ENCODE assay signal across 9 cellular contexts in the genomic region with DNA sequence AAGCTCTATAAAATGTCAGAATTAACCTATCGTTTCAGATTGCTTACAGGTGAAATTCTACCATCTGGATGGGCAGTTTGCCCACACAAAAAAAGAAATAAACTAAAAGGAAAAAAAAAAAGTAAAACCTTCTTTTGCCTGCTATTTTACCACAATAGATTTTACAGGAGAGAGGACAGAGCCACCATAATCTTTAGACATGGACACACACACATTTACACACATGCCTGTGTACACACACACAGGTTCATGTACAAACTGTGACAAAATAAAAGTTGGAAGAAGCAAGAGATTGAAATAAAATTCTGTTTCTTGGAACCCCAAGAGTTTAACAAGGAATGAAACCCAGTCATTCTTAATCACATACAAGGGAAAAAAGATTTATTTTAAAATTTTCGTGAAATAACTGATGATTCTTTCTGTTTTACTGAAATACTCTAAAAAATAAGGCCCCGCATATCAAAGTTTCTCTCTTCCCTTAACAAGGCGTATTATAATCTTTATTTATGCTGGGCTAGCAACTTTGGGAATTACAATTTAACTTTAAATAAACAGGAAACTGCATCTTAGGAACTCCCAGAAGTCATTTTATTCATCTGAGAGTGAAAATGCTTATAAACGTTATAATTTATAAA.
DNase-seq lines count a peak whose midpoint lies in the region; ATAC-seq and TF ChIP-seq lines count a peak whose summit lies in the region.
"Had no signal": no experiment of that assay in that cellular context is flagged by ENCODE, and none has a peak within 500 bp of the region (broad histone marks: within the 10 kb centered on the region; RNA-seq: fewer than 3 reads in every experiment).

No MANE protein-coding gene starts in this region.

- peaks cover 8% of the 10 kb centered on the region for H3K27me3 Mint-ChIP-seq in memory B cell

- peak overlapping the region; percentile 95 for H3K27ac Mint-ChIP-seq in memory B cell

- no peaks in the 10 kb centered on the region for H3K9me3 ChIP-seq in colonic mucosa
- no peaks in the 10 kb centered on the region for H3K9me3 ChIP-seq in testis

- H3K4me1 ChIP-seq in colonic mucosa (no peaks in the 10 kb centered on the region), testis (peaks cover 4% of the 10 kb centered on the region)

- intact Hi-C loops in colonic mucosa (cut with DNase I): no loop called here
- intact Hi-C loops in testis (cut with DNase I; ENCODE audit: low total_unique reads): no loop called here

- H3K27me3 ChIP-seq in colonic mucosa (no peaks in the 10 kb centered on the region), testis (no peaks in the 10 kb centered on the region)

- DNase-seq in M059J (ENCODE audit: low read depth) (peak; percentile 22), colonic mucosa (no peak), memory B cell (ENCODE audit: low spot score in 2 of 2) (no peak), testis (no peak), NCI-H345 (lab: John Stamatoyannopoulos, UW) (no peak)
- no peak for DNase-seq in stimulated activated CD4-positive, alpha-beta T cell treated with anti-CD3 and anti-CD28 coated beads, Interleukin-1b, Interleukin-23, amount 100 ng/mL, for 48 hours
- DNase-seq: activated naive CD4-positive, alpha-beta T cell treated with Interleukin-2 at 50 U/mL for 16 hours; PC-9 had no signal

- H3K4me3 Mint-ChIP-seq in memory B cell: peak overlapping the region; percentile 79

- no peak for ATAC-seq in memory B cell (ENCODE audit: low read depth)
- ATAC-seq in GM18519 (IDR thresholded peaks at IDR 0.05; ENCODE audit: low FRiP score, unreplicated experiment): no peak

- H3K4me1 Mint-ChIP-seq in memory B cell: peaks cover 36% of the 10 kb centered on the region

- H3K27ac ChIP-seq in colonic mucosa (peak overlapping the region; percentile 57), testis (peak overlapping the region; percentile 53 to 84)
- H3K27ac ChIP-seq: PC-9 had no signal

- H3K9ac ChIP-seq in colonic mucosa (ENCODE audit: low read depth in 2 of 2, low read length in 2 of 2): no peak overlapping the region

- WGBS in testis, 2 donors: 45 to 48% methylated on average over 5 of the region's 5 CpGs

- no peak for TF ChIP-seq POLR2A in testis (IDR thresholded peaks at IDR 0.05)

- H3K4me3 ChIP-seq in colonic mucosa (no peak overlapping the region), testis (peak overlapping the region in 1 of 2 donors; percentile 9)
- H3K4me3 ChIP-seq: PC-9 had no signal

- TF ChIP-seq CTCF in colonic mucosa (IDR thresholded peaks at IDR 0.05) (no peak), testis (IDR thresholded peaks at IDR 0.05) (no peak)

- H3K36me3 ChIP-seq in colonic mucosa: no peaks in the 10 kb centered on the region
- H3K36me3 ChIP-seq in testis (ENCODE audit: low read depth, missing control alignments): no peaks in the 10 kb centered on the region

- no peaks in the 10 kb centered on the region for H3K36me3 Mint-ChIP-seq in memory B cell

- no peaks in the 10 kb centered on the region for H3K9me3 Mint-ChIP-seq in memory B cell
